In genomic region chr3:71581981-71582611, GRCh38 we compare ENCODE assay signal across 8 cellular contexts. TPM values are rescaled to one million over a fixed set of nuclear protein-coding genes. Genes with fewer than 3 reads are reported as not detected.
DNase-seq lines count a peak whose midpoint lies in the region; ATAC-seq, FAIRE-seq and TF ChIP-seq lines count a peak whose summit lies in the region.

No MANE protein-coding gene starts in this region.

- peaks cover 68% of the 10 kb centered on the region for H3K4me1 Mint-ChIP-seq in nephron progenitor cell

- H3K4me3 Mint-ChIP-seq in nephron progenitor cell: peak overlapping the region; percentile 92

- H3K4me1 ChIP-seq in HAP-1 (peaks cover 45% of the 10 kb centered on the region), Peyer's patch (peaks cover 0 to 34% (median 5%) of the 10 kb centered on the region in 4 donors)

- H3K36me3 ChIP-seq in HAP-1 (replicated peaks) (no peaks in the 10 kb centered on the region), Peyer's patch (no peaks in the 10 kb centered on the region)

- H3K27me3 ChIP-seq in HAP-1 (ENCODE audit: low read depth) (no peaks in the 10 kb centered on the region), Peyer's patch (no peaks in the 10 kb centered on the region)

- peak overlapping the region; percentile 90 to 99 (median 97) for H3K27ac ChIP-seq in Peyer's patch
- peak overlapping the region; percentile 96 for H3K27ac ChIP-seq in substantia nigra (ENCODE audit: low read depth, low read length, poor library complexity, severe bottlenecking)

- peak overlapping the region; percentile 98 for H3K27ac Mint-ChIP-seq in nephron progenitor cell

- ATAC-seq in HG02973 (IDR thresholded peaks at IDR 0.05; ENCODE audit: unreplicated experiment): no peak

- no peak for TF ChIP-seq POLR2A in Peyer's patch (IDR thresholded peaks at IDR 0.05)

- TF ChIP-seq CTCF in Peyer's patch (IDR thresholded peaks at IDR 0.05) (no peak), nephron progenitor cell (IDR thresholded peaks at IDR 0.05) (no peak)

- H3K4me3 ChIP-seq in HAP-1 (peak overlapping the region; percentile 64), Peyer's patch (peak overlapping the region; percentile 74 to 89 (median 78))

- in situ Hi-C loops in HAP-1 (cut with MboI; ENCODE audit: low sequenced_read_pairs): no loop called here

- peaks cover 8% of the 10 kb centered on the region for H3K27me3 Mint-ChIP-seq in nephron progenitor cell (ENCODE audit: low read depth, poor library complexity)

- H3K36me3 Mint-ChIP-seq in nephron progenitor cell (ENCODE audit: low read depth): no peaks in the 10 kb centered on the region

- H3K9me3 ChIP-seq in HAP-1: no peaks in the 10 kb centered on the region
- H3K9me3 ChIP-seq in Peyer's patch: no peaks in the 10 kb centered on the region

- no peak for FAIRE-seq in frontal cortex (lab: Jason Lieb, UNC)
- no peak for FAIRE-seq in GM19239 (lab: Jason Lieb, UNC)

- no peaks in the 10 kb centered on the region for H3K9me3 Mint-ChIP-seq in nephron progenitor cell

- DNase-seq in HAP-1 (ENCODE audit: low spot score in 2 of 2): peak; percentile 74 to 86
- DNase-seq in Peyer's patch: peak; percentile 54 to 74 (median 68)
- DNase-seq in activated naive CD4-positive, alpha-beta T cell (lab: John Stamatoyannopoulos, UW): peak; percentile 8 to 50 (median 32)
- DNase-seq in frontal cortex (ENCODE audit: low spot score in 2 of 2): peak; percentile 28 to 41
- DNase-seq in nephron progenitor cell: peak; percentile 80
- peak in 44 of 49 donors; percentile 4 to 70 (median 44) for DNase-seq in substantia nigra (lab: John Stamatoyannopoulos, UW)
- no peak for DNase-seq in GM19239 (ENCODE audit: insufficient read length, low spot score)

RNA-seq across cellular contexts. Expression of gene FOXP1, which starts 1.4 kb away (rescaled TPM):
- total RNA-seq in Peyer's patch: 100 to 1,000 TPM; 103 to 173 (median 140) TPM
- total RNA-seq in frontal cortex: 118 TPM
